Comparison of ENCODE assay signal across 9 cellular contexts in genomic region chr2:64586883-64587481, GRCh38.
A peak's percentile ranks its signal among the peaks of the same experiment; 100 is the strongest.
DNase-seq lines count a peak whose midpoint lies in the region; ATAC-seq and TF ChIP-seq lines count a peak whose summit lies in the region.
"Had no signal": no experiment of that assay in that cellular context is flagged by ENCODE, and none has a peak within 500 bp of the region (broad histone marks: within the 10 kb centered on the region; RNA-seq: fewer than 3 reads in every experiment).

No MANE protein-coding gene starts in this region.

- ATAC-seq in HG02885 (IDR thresholded peaks at IDR 0.05; ENCODE audit: poor library complexity, unreplicated experiment) (peak; percentile 32), mucosa of descending colon (peak; percentile 65), GM21515 (IDR thresholded peaks at IDR 0.05; ENCODE audit: unreplicated experiment) (no peak)

- H3K9me3 ChIP-seq in mucosa of descending colon, result no peaks in the 10 kb centered on the region
- H3K9me3 ChIP-seq: SJCRH30 had no signal

- H3K4me1 ChIP-seq in mucosa of descending colon (ENCODE audit: low read depth), result no peaks in the 10 kb centered on the region
- H3K4me1 ChIP-seq: SJCRH30 had no signal

- H3K36me3 ChIP-seq in mucosa of descending colon (ENCODE audit: low read depth), result no peaks in the 10 kb centered on the region

- intact Hi-C loops in mucosa of descending colon (cut with DNase I, micrococcal nuclease), result loop anchor here in 1 of 2 donors (10.0 kb wide), 1 partner anchor 288 kb away; no protein-coding TSS in a partner anchor

- no peak for TF ChIP-seq CTCF in mucosa of descending colon (IDR thresholded peaks at IDR 0.05)

- no peak overlapping the region for H3K4me3 ChIP-seq in mucosa of descending colon
- H3K4me3 ChIP-seq: SJCRH30 had no signal

- DNase-seq in DMS114 treated with DMSO at 0.1 percent for 48 hours (lab: John Stamatoyannopoulos, UW; ENCODE audit: unreplicated experiment) (peak; percentile 46), RKO (ENCODE audit: low spot score) (peak; percentile 67), epidermal melanocyte (ENCODE audit: insufficient read length, low spot score) (peak; percentile 70), mucosa of descending colon (no peak), activated T-cell treated with anti-CD3 and anti-CD28 coated beads for 4 hours (no peak)
- no peak for DNase-seq in activated CD8-positive, alpha-beta memory T cell treated with anti-CD3 and anti-CD28 coated beads for 24 hours

Comparison
In these comparisons a context has a peak if more than half of its experiments do, and no peak if none do; other contexts are left out.
1. DNase-seq: peak in DMS114 treated with DMSO at 0.1 percent for 48 hours (single experiment), RKO (single experiment) and epidermal melanocyte (single experiment); none in mucosa of descending colon (0 of 3), activated T-cell treated with anti-CD3 and anti-CD28 coated beads for 4 hours (single experiment) and activated CD8-positive, alpha-beta memory T cell treated with anti-CD3 and anti-CD28 coated beads for 24 hours (single experiment).